Comparison of ENCODE assay signal across 10 cellular contexts in genomic region chr16:55437627-55438026, GRCh38. TPM values are rescaled to one million over a fixed set of nuclear protein-coding genes. Genes with fewer than 3 reads are reported as not detected.
DNase-seq lines count a peak whose midpoint lies in the region; ATAC-seq and TF ChIP-seq lines count a peak whose summit lies in the region.
"Had no signal": no experiment of that assay in that cellular context is flagged by ENCODE, and none has a peak within 500 bp of the region (broad histone marks: within the 10 kb centered on the region; RNA-seq: fewer than 3 reads in every experiment).

No MANE protein-coding gene starts in this region.

- H3K9me3 ChIP-seq in RWPE2 (ENCODE audit: severe bottlenecking) (no peaks in the 10 kb centered on the region), subcutaneous abdominal adipose tissue (ENCODE audit: control insufficient read depth in 5 of 5, low read length in 5 of 5) (no peaks in the 10 kb centered on the region), tibial artery (no peaks in the 10 kb centered on the region)

- peak overlapping the region; percentile 72 for H3K27ac ChIP-seq in HL-60 (replicated peaks)
- no peak overlapping the region for H3K27ac ChIP-seq in RWPE2 (ENCODE audit: poor library complexity, severe bottlenecking)
- peak overlapping the region; percentile 89 for H3K27ac ChIP-seq in subcutaneous abdominal adipose tissue (ENCODE audit: low read depth, low read length)
- H3K27ac ChIP-seq in tibial artery: no peak overlapping the region

- peak; percentile 81 to 99 for DNase-seq in HL-60 (ENCODE audit: low read depth in 1 of 2, low spot score in 1 of 2)
- no peak for DNase-seq in RWPE2 (ENCODE audit: low spot score)
- peak; percentile 21 to 47 for DNase-seq in foreskin fibroblast
- no peak for DNase-seq in activated CD4-positive, alpha-beta T cell treated with anti-CD3 and anti-CD28 coated beads, Interleukin-2, amount 10 ng/mL, durations not matched to agents 7 days and 5 days
- no peak for DNase-seq in tibial artery
- DNase-seq in D341Med (ENCODE audit: low spot score): no peak
- DNase-seq: DND-41, NCI-H1417 had no signal

- H3K9me3 Mint-ChIP-seq in activated CD4-positive, alpha-beta T cell treated with anti-CD3 and anti-CD28 coated beads, Interleukin-2, amount 10 ng/mL, durations not matched to agents 7 days and 5 days: no peaks in the 10 kb centered on the region
- H3K9me3 Mint-ChIP-seq: neural crest cell had no signal

- H3K4me3 Mint-ChIP-seq in activated CD4-positive, alpha-beta T cell treated with anti-CD3 and anti-CD28 coated beads, Interleukin-2, amount 10 ng/mL, durations not matched to agents 7 days and 5 days: no peak overlapping the region
- H3K4me3 Mint-ChIP-seq: neural crest cell had no signal

- POLR2A ChIA-PET in activated CD4-positive, alpha-beta T cell treated with anti-CD3 and anti-CD28 coated beads, Interleukin-2, amount 10 ng/mL, durations not matched to agents 7 days and 5 days (lab: Charles Lee): no interaction called here

- H3K4me3 ChIP-seq in HL-60 (replicated peaks; ENCODE audit: insufficient read depth, low read length) (no peak overlapping the region), RWPE2 (ENCODE audit: severe bottlenecking) (no peak overlapping the region), foreskin fibroblast (ENCODE audit: low read depth in 1 of 2, low read length in 2 of 2) (no peak overlapping the region), subcutaneous abdominal adipose tissue (ENCODE audit: low read depth in 1 of 5, low read length in 5 of 5) (peak overlapping the region in 1 of 5 donors; percentile 6), tibial artery (no peak overlapping the region)

- intact Hi-C loops in tibial artery (cut with DNase I; ENCODE audit: low total_unique reads): no loop called here

- TF ChIP-seq CTCF in HL-60 (IDR thresholded peaks at IDR 0.05; ENCODE audit: insufficient read depth, low read length): no peak
- no peak for TF ChIP-seq CTCF in RWPE2 (IDR thresholded peaks at IDR 0.05; ENCODE audit: poor library complexity, severe bottlenecking)
- no peak for TF ChIP-seq CTCF in foreskin fibroblast (IDR thresholded peaks at IDR 0.05; ENCODE audit: low read depth, low read length)
- no peak for TF ChIP-seq CTCF in tibial artery (IDR thresholded peaks at IDR 0.05)

- H3K27me3 ChIP-seq in HL-60 (ENCODE audit: insufficient read depth, poor library complexity, severe bottlenecking): no peaks in the 10 kb centered on the region
- no peaks in the 10 kb centered on the region for H3K27me3 ChIP-seq in RWPE2 (ENCODE audit: insufficient read depth, poor library complexity, severe bottlenecking)
- no peaks in the 10 kb centered on the region for H3K27me3 ChIP-seq in subcutaneous abdominal adipose tissue (ENCODE audit: control insufficient read depth in 5 of 5, insufficient read depth in 4 of 5, low read length in 5 of 5)
- H3K27me3 ChIP-seq in tibial artery: peaks cover 0 to 4% of the 10 kb centered on the region in 2 donors

- H3K36me3 ChIP-seq in RWPE2 (ENCODE audit: low read depth) (no peaks in the 10 kb centered on the region), subcutaneous abdominal adipose tissue (ENCODE audit: control insufficient read depth in 5 of 5, insufficient read depth in 5 of 5, low read length in 5 of 5) (no peaks in the 10 kb centered on the region), tibial artery (no peaks in the 10 kb centered on the region)

- H3K4me1 ChIP-seq in RWPE2 (ENCODE audit: insufficient read depth, poor library complexity, severe bottlenecking) (peaks cover 7% of the 10 kb centered on the region), subcutaneous abdominal adipose tissue (ENCODE audit: control insufficient read depth in 5 of 5, insufficient read depth in 5 of 5, low read length in 5 of 5) (peaks cover 2 to 64% (median 41%) of the 10 kb centered on the region in 5 donors), tibial artery (no peaks in the 10 kb centered on the region)

- no peak overlapping the region for H3K27ac Mint-ChIP-seq in activated CD4-positive, alpha-beta T cell treated with anti-CD3 and anti-CD28 coated beads, Interleukin-2, amount 10 ng/mL, durations not matched to agents 7 days and 5 days

- peak; percentile 77 for ATAC-seq in RWPE2 (ENCODE audit: low read depth)

- peaks cover 11% of the 10 kb centered on the region for H3K27me3 Mint-ChIP-seq in activated CD4-positive, alpha-beta T cell treated with anti-CD3 and anti-CD28 coated beads, Interleukin-2, amount 10 ng/mL, durations not matched to agents 7 days and 5 days

- H3K4me1 Mint-ChIP-seq in activated CD4-positive, alpha-beta T cell treated with anti-CD3 and anti-CD28 coated beads, Interleukin-2, amount 10 ng/mL, durations not matched to agents 7 days and 5 days: no peaks in the 10 kb centered on the region

- H3K36me3 Mint-ChIP-seq in activated CD4-positive, alpha-beta T cell treated with anti-CD3 and anti-CD28 coated beads, Interleukin-2, amount 10 ng/mL, durations not matched to agents 7 days and 5 days (ENCODE audit: low read depth): no peaks in the 10 kb centered on the region

- CTCF ChIA-PET in activated CD4-positive, alpha-beta T cell treated with anti-CD3 and anti-CD28 coated beads, Interleukin-2, amount 10 ng/mL, durations not matched to agents 7 days and 5 days (lab: Charles Lee): no interaction called here

- peak overlapping the region in 2 of 5 donors; percentile 64 to 67 for H3K9ac ChIP-seq in subcutaneous abdominal adipose tissue (ENCODE audit: low read length in 5 of 5)

RNA-seq across cellular contexts. Expression of gene MMP2, which starts 41.4 kb away (rescaled TPM):
- not detected for total RNA-seq in activated CD4-positive, alpha-beta T cell treated with anti-CD3 and anti-CD28 coated beads, Interleukin-2, amount 10 ng/mL, durations not matched to agents 7 days and 5 days

Comparison
In these comparisons a context has a peak if more than half of its experiments do, and no peak if none do; other contexts are left out.
1. DNase-seq: peak in HL-60 (2 of 2) and foreskin fibroblast (2 of 2); none in RWPE2 (single experiment), activated CD4-positive, alpha-beta T cell treated with anti-CD3 and anti-CD28 coated beads, Interleukin-2, amount 10 ng/mL, durations not matched to agents 7 days and 5 days (single experiment), tibial artery (0 of 2) and D341Med (single experiment).
2. H3K27ac ChIP-seq: peak in HL-60 (single experiment) and subcutaneous abdominal adipose tissue (single experiment); none in RWPE2 (single experiment) and tibial artery (0 of 2).